In the genomic region with DNA sequence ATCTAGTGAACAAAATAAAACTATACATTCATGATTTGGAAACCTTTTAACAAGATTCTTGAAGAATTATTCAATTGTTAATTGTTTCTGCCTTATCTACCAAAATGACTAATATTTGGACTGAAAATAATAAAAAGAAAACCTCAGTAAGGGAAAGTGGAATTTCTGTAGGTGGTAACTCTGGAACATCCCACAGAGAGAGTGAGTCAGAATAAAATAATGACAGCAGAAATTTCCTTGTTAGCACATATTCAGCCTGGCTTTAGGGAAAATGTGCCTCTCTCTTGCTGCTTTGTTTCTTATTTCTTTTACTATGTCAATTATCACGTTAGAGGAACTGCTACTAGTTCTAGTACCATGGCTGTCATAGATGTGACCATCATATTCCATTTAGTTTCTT, we compare ENCODE assay signal across 14 cellular contexts.
"Had no signal": no experiment of that assay in that cellular context is flagged by ENCODE, and none has a peak within 500 bp of the region (broad histone marks: within the 10 kb centered on the region; RNA-seq: fewer than 3 reads in every experiment).

No MANE protein-coding gene starts in this region.

- H3K9ac ChIP-seq: parathyroid adenoma had no signal

- H3K4me1 ChIP-seq: esophagus squamous epithelium, parathyroid adenoma had no signal

- H3K27ac ChIP-seq: coronary artery, esophagus squamous epithelium, parathyroid adenoma had no signal

- H3K27me3 ChIP-seq: esophagus squamous epithelium had no signal

- H3K9me3 ChIP-seq: esophagus squamous epithelium had no signal

- DNase-seq: activated B cell treated with CpG ODN at 0.5 μM for 24 hours; activated CD4-positive, alpha-beta T cell treated with anti-CD3 and anti-CD28 coated beads for 48 hours; activated gamma-delta T cell treated with Interleukin-2 at 50 U/mL for 16 hours; effector CD4-positive, alpha-beta T cell; esophagus squamous epithelium; foreskin melanocyte; left colon; naive thymus-derived CD8-positive, alpha-beta T cell; small intestine; stimulated activated CD4-positive, alpha-beta T cell treated with anti-CD3 and anti-CD28 coated beads, Interleukin-4, amount 100 ng/mL, for 4 hours; stimulated activated naive CD8-positive, alpha-beta T cell treated with anti-CD3 and anti-CD28 coated beads, Interleukin-15, Interleukin-2, amounts not matched to agents 100 U/mL and 50 U/mL, for 24 hours had no signal

- H3K36me3 ChIP-seq: esophagus squamous epithelium had no signal

- H3K4me3 ChIP-seq: coronary artery, esophagus squamous epithelium had no signal

- ATAC-seq: left colon; naive thymus-derived CD8-positive, alpha-beta T cell; SK-N-SH treated with all-trans-retinoic acid at 6 μM for 48 hours; stimulated activated naive CD8-positive, alpha-beta T cell treated with anti-CD3 and anti-CD28 coated beads, Interleukin-15, Interleukin-2, amounts not matched to agents 100 U/mL and 50 U/mL, for 24 hours had no signal
